In genomic region chr12:45216297-45216982, GRCh38 we compare ENCODE assay signal across 7 cellular contexts. TPM values are rescaled to one million over a fixed set of nuclear protein-coding genes. Genes with fewer than 3 reads are reported as not detected.
A peak's percentile ranks its signal among the peaks of the same experiment; 100 is the strongest.
DNase-seq lines count a peak whose midpoint lies in the region; TF ChIP-seq lines count a peak whose summit lies in the region.

No MANE protein-coding gene starts in this region.

- H3K4me3 ChIP-seq in H7 (ENCODE audit: insufficient read depth, low read depth, low read length) = peak overlapping the region; percentile 91
- H3K4me3 ChIP-seq in effector memory CD4-positive, alpha-beta T cell (ENCODE audit: insufficient read depth, low read depth, low read length, poor library complexity, severe bottlenecking) = peak overlapping the region; percentile 99
- peak overlapping the region; percentile 77 for H3K4me3 ChIP-seq in mesendoderm (ENCODE audit: low read length)

- H3K4me1 ChIP-seq in effector memory CD4-positive, alpha-beta T cell (ENCODE audit: control insufficient read depth, insufficient read depth, low read length, poor library complexity, severe bottlenecking) = peaks cover 19% of the 10 kb centered on the region
- H3K4me1 ChIP-seq in mesendoderm (ENCODE audit: control insufficient read depth, low read depth, low read length) = peaks cover 19% of the 10 kb centered on the region

- H2AK5ac ChIP-seq in mesendoderm (ENCODE audit: low read length) = no peak overlapping the region

- peak overlapping the region; percentile 72 for H3K9ac ChIP-seq in mesendoderm (ENCODE audit: low read length)

- TF ChIP-seq CTCF in GM12872 (IDR thresholded peaks at IDR 0.05; ENCODE audit: insufficient read depth, low read depth, low read length) = peak; percentile 40; the same call in 2 of the 3 replicates

- H3K18ac ChIP-seq in mesendoderm (ENCODE audit: low read length) = peak overlapping the region; percentile 98

- peaks cover 48% of the 10 kb centered on the region for H3K79me2 ChIP-seq in mesendoderm (ENCODE audit: control insufficient read depth, insufficient read depth, low read length)

- peak overlapping the region; percentile 95 for H3K56ac ChIP-seq in mesendoderm (ENCODE audit: low read length)

- H2BK5ac ChIP-seq in mesendoderm (ENCODE audit: low read length) = peak overlapping the region; percentile 63

- peak overlapping the region; percentile 70 for H3K4me2 ChIP-seq in mesendoderm (ENCODE audit: low read length)

- peak overlapping the region; percentile 32 for H2BK120ac ChIP-seq in mesendoderm (ENCODE audit: low read depth, low read length)

- no peaks in the 10 kb centered on the region for H3K9me3 ChIP-seq in effector memory CD4-positive, alpha-beta T cell (ENCODE audit: control insufficient read depth, low read length)

- peak overlapping the region; percentile 76 for H3K27ac ChIP-seq in effector memory CD4-positive, alpha-beta T cell (ENCODE audit: insufficient read depth, low read length, poor library complexity, severe bottlenecking)
- peak overlapping the region; percentile 95 for H3K27ac ChIP-seq in mesendoderm (ENCODE audit: low read depth, low read length)

- H3K79me1 ChIP-seq in mesendoderm (ENCODE audit: low read length) = peaks cover 10% of the 10 kb centered on the region

- H2BK15ac ChIP-seq in mesendoderm (replicated peaks; ENCODE audit: low read depth) = no peak overlapping the region

- no peak overlapping the region for H4K5ac ChIP-seq in mesendoderm (ENCODE audit: low read length)

- H4K8ac ChIP-seq in mesendoderm (ENCODE audit: low read depth, low read length) = peak overlapping the region; percentile 41

- no CpG with 5 or more reads among the region's 62 CpGs for WGBS in mesendoderm (ENCODE audit: extremely low coverage, insufficient coverage, low lambda C conversion rate)

- H3K4ac ChIP-seq in mesendoderm (ENCODE audit: low read depth, low read length) = peak overlapping the region; percentile 58

- H3K27me3 ChIP-seq in H7 (ENCODE audit: control insufficient read depth, insufficient read depth, low read length) (no peaks in the 10 kb centered on the region), mesendoderm (ENCODE audit: insufficient read depth, low read length, poor library complexity) (no peaks in the 10 kb centered on the region)
- no peaks in the 10 kb centered on the region for H3K27me3 ChIP-seq in effector memory CD4-positive, alpha-beta T cell (replicated peaks; ENCODE audit: control insufficient read depth, insufficient read depth, low read length, poor library complexity, severe bottlenecking)

- H3K36me3 ChIP-seq in H7 (replicated peaks; ENCODE audit: control insufficient read depth, insufficient read depth, low read length) (no peaks in the 10 kb centered on the region), mesendoderm (ENCODE audit: control insufficient read depth, insufficient read depth, low read length) (no peaks in the 10 kb centered on the region)
- H3K36me3 ChIP-seq in effector memory CD4-positive, alpha-beta T cell (ENCODE audit: control insufficient read depth, insufficient read depth, low read length) = no peaks in the 10 kb centered on the region

- peak overlapping the region; percentile 94 for H3K23ac ChIP-seq in mesendoderm (ENCODE audit: low read length)

- peak; percentile 75 for DNase-seq in H7
- DNase-seq in M059J (ENCODE audit: low read depth) = peak; percentile 50
- peak; percentile 15 to 16 for DNase-seq in activated CD4-positive, alpha-beta T cell treated with anti-CD3 and anti-CD28 coated beads, Interleukin-2, amount 50 U/mL, for 24 hours (ENCODE audit: low read depth in 1 of 2, low spot score in 1 of 2)
- DNase-seq in effector memory CD4-positive, alpha-beta T cell = peak; percentile 15 to 33 (median 27)
- peak; percentile 79 for DNase-seq in mesendoderm
- DNase-seq in stimulated activated CD8-positive, alpha-beta memory T cell treated with anti-CD3 and anti-CD28 coated beads, Interleukin-2, amount 100 ng/mL, for 1 hour (ENCODE audit: low read depth in 2 of 2) = peak; percentile 20 to 24

RNA-seq across cellular contexts. Expression of gene ANO6, which starts 0.5 kb away (rescaled TPM):
- total RNA-seq in H7 (2014; rRNA removed; shearing (Covaris generic)) = 33.4 and 37.9 TPM in 2 replicates
- total RNA-seq in M059J (2014; rRNA removed; shearing (Covaris generic)) = 39.9 and 64.2 TPM in 2 replicates
- polyA plus RNA-seq in mesendoderm (2013, experiment 1 of 2) = 26.7 TPM
- 26.7 TPM for polyA plus RNA-seq in mesendoderm (2013, experiment 2 of 2)

Comparison
In these comparisons a context has a peak if more than half of its experiments do, and no peak if none do; other contexts are left out.
1. Peak in every context shown above with its lines: DNase-seq, H3K4me3 ChIP-seq and H3K27ac ChIP-seq.
2. DNase-seq: peak in every context shown above with its lines; median percentile 79 in mesendoderm; 75 in H7; 50 in M059J; 27 in effector memory CD4-positive, alpha-beta T cell; 22 in stimulated activated CD8-positive, alpha-beta memory T cell treated with anti-CD3 and anti-CD28 coated beads, Interleukin-2, amount 100 ng/mL, for 1 hour; 16 in activated CD4-positive, alpha-beta T cell treated with anti-CD3 and anti-CD28 coated beads, Interleukin-2, amount 50 U/mL, for 24 hours.